In the genomic region with DNA sequence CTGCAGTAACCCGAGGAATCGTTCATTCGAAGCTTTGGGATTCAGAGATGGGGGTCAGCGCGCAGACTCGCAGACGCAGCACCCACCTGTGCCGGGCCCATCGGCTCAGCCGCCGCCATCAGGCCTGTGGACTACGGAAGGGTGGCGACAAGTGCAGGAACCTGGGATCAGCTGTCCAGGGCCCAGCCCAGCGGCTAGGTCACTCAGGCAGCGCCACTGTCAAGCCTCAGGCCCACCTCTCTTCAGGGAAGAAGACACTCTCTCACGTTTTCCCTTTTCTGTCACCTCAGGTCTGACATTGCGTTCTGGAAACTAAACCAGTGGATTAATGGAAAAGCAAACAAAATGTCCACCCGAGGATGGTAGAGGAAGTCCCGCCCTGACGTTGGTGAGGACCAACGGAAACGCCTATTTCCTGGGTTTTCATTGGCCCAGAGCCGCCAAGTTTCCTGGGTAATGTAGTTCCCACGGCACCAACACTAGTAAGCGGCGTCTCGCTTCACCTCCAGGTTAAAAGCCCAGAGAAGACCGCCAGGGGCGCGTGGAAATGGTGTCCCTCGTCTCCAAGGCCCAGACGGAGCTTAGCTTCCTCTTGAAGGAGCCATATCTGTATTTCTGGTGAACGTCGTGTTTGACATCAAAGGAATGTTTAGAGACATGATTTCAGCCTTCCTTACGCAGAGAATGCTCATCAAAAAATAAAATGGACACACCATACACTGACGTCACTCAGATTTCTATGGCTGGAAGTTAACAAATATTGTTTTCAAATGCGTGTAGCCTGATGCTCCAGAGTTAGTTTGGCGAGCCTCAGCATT, we compare ENCODE assay signal across 8 cellular contexts. TPM values are rescaled to one million over a fixed set of nuclear protein-coding genes. Genes with fewer than 3 reads are reported as not detected.
DNase-seq lines count a peak whose midpoint lies in the region; ATAC-seq and TF ChIP-seq lines count a peak whose summit lies in the region.

A gene (minus strand): TSS at position 376 of the 818 bp plus-strand sequence. CDS start 257 bp downstream, at position 119.

- H3K27me3 Mint-ChIP-seq in T-helper 1 cell treated with Interleukin-12 subunit alpha and Interleukin-12 subunit beta and Interleukin-4 antibody, amounts not matched to agents 30 μg/mL and 1 μg/mL, for 36 hours (ENCODE audit: low read depth), result no peaks in the 10 kb centered on the region

- H3K36me3 ChIP-seq in right atrium auricular region (peaks cover 41% of the 10 kb centered on the region), prostate gland (peaks cover 5 to 9% of the 10 kb centered on the region in 2 donors)

- H3K36me3 Mint-ChIP-seq in T-helper 1 cell treated with Interleukin-12 subunit alpha and Interleukin-12 subunit beta and Interleukin-4 antibody, amounts not matched to agents 30 μg/mL and 1 μg/mL, for 36 hours (ENCODE audit: low read depth), result peaks cover 45% of the 10 kb centered on the region

- H3K27ac Mint-ChIP-seq in T-helper 1 cell treated with Interleukin-12 subunit alpha and Interleukin-12 subunit beta and Interleukin-4 antibody, amounts not matched to agents 30 μg/mL and 1 μg/mL, for 36 hours, result peak within 1 kb of the TSS; percentile 86

- peak; percentile 67 for TF ChIP-seq CTCF in GM12865 (IDR thresholded peaks at IDR 0.05; ENCODE audit: insufficient read depth, low read depth, low read length, missing control alignments)
- peak; percentile 20 to 42 for TF ChIP-seq CTCF in right atrium auricular region (IDR thresholded peaks at IDR 0.05)
- peak in 3 of 4 experiments; percentile 22 to 57 (median 42) for TF ChIP-seq CTCF in prostate gland (IDR thresholded peaks at IDR 0.05)

- ATAC-seq in HG02588 (IDR thresholded peaks at IDR 0.05; ENCODE audit: unreplicated experiment), result peak; percentile 95

- H3K27ac ChIP-seq in angular gyrus (ENCODE audit: low read depth, low read length) (peak within 1 kb of the TSS; percentile 91), right atrium auricular region (peak within 1 kb of the TSS; percentile 90 to 92), prostate gland (peak within 1 kb of the TSS; percentile 75 to 81)

- peaks cover 33 to 43% of the 10 kb centered on the region in 2 donors for H3K9me3 ChIP-seq in right atrium auricular region
- H3K9me3 ChIP-seq in prostate gland, result peaks cover 3% of the 10 kb centered on the region

- peaks cover 76% of the 10 kb centered on the region for H3K9me3 Mint-ChIP-seq in T-helper 1 cell treated with Interleukin-12 subunit alpha and Interleukin-12 subunit beta and Interleukin-4 antibody, amounts not matched to agents 30 μg/mL and 1 μg/mL, for 36 hours

- H3K4me3 ChIP-seq in GM12865 (ENCODE audit: low read depth, low read length) (peak within 1 kb of the TSS; percentile 63), right atrium auricular region (peak within 1 kb of the TSS; percentile 64 to 74), prostate gland (peak within 1 kb of the TSS; percentile 54 to 64)

- H3K4me1 ChIP-seq in right atrium auricular region (peaks cover 0 to 8% of the 10 kb centered on the region in 2 donors), prostate gland (replicated peaks) (no peaks in the 10 kb centered on the region)

- no peaks in the 10 kb centered on the region for H3K27me3 ChIP-seq in right atrium auricular region
- no peaks in the 10 kb centered on the region for H3K27me3 ChIP-seq in prostate gland (replicated peaks; ENCODE audit: insufficient read depth)

- H3K4me1 Mint-ChIP-seq in T-helper 1 cell treated with Interleukin-12 subunit alpha and Interleukin-12 subunit beta and Interleukin-4 antibody, amounts not matched to agents 30 μg/mL and 1 μg/mL, for 36 hours (ENCODE audit: low read depth), result peaks cover 4% of the 10 kb centered on the region

- 7% methylated on average over 38 of the region's 38 CpGs for WGBS in prostate gland

- intact Hi-C loops in prostate gland (cut with DNase I), result no loop called here

- H3K4me3 Mint-ChIP-seq in T-helper 1 cell treated with Interleukin-12 subunit alpha and Interleukin-12 subunit beta and Interleukin-4 antibody, amounts not matched to agents 30 μg/mL and 1 μg/mL, for 36 hours, result peak within 1 kb of the TSS; percentile 75

- DNase-seq in GM12865 (ENCODE audit: low read depth) (peak; percentile 94), NCI-H1092 treated with DMSO at 0.1 percent for 48 hours (lab: John Stamatoyannopoulos, UW) (peak; percentile 90), right atrium auricular region (ENCODE audit: low spot score) (peak; percentile 95), prostate gland (ENCODE audit: low spot score) (peak; percentile 90), ureter (ENCODE audit: low spot score) (peak; percentile 90)

- no peak for TF ChIP-seq POLR2A in prostate gland (IDR thresholded peaks at IDR 0.05)

RNA-seq across cellular contexts. Expression of the gene that starts here (rescaled TPM):
- total RNA-seq in right atrium auricular region (10 to 100 TPM; 14.9 to 17.3 TPM), prostate gland (10 to 100 TPM; 15.2 to 37.9 TPM), ureter (16.9 TPM)

Comparison
In these comparisons a context has a peak if more than half of its experiments do, and no peak if none do; other contexts are left out.
1. Peak in every context shown above with its lines: DNase-seq, ATAC-seq, H3K4me3 ChIP-seq and H3K27ac ChIP-seq.